In the genomic region with DNA sequence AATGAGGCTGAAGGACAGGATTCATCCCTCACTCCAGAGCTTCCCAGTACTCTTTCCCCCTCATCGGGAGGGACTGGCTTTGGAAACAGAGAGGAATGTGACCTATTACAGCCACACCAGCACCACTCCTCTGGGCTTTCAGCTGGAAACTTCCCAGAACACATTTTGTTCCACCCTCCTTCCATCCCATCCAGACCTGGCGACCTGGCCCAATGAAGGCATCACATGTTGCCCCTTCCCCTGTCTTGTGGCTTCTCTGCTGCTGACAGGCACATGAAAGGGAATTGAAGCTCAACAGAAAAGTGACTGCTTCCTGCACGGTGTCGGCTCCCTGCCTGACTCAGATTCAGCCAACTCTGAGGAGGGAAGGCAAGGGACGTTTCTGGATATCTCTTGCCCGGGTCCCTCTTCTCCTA, we compare ENCODE assay signal across 14 cellular contexts. TPM values are rescaled to one million over a fixed set of nuclear protein-coding genes. Genes with fewer than 3 reads are reported as not detected.
DNase-seq lines count a peak whose midpoint lies in the region; ATAC-seq and TF ChIP-seq lines count a peak whose summit lies in the region.
"Had no signal": no experiment of that assay in that cellular context is flagged by ENCODE, and none has a peak within 500 bp of the region (broad histone marks: within the 10 kb centered on the region; RNA-seq: fewer than 3 reads in every experiment).

No MANE protein-coding gene starts in this region.

- TF ChIP-seq CTCF in breast epithelium (IDR thresholded peaks at IDR 0.05) (no peak), MCF 10A (IDR thresholded peaks at IDR 0.05; ENCODE audit: unreplicated experiment) (no peak), parathyroid adenoma (IDR thresholded peaks at IDR 0.05) (no peak)

- no peaks in the 10 kb centered on the region for H3K79me2 ChIP-seq in parathyroid adenoma

- H3K9me3 ChIP-seq in breast epithelium (no peaks in the 10 kb centered on the region), parathyroid adenoma (ENCODE audit: control insufficient read depth, low read length) (no peaks in the 10 kb centered on the region), aorta (ENCODE audit: control insufficient read depth, low read length) (no peaks in the 10 kb centered on the region)

- H3K4me2 ChIP-seq in parathyroid adenoma (ENCODE audit: low read length): no peak overlapping the region
- H3K4me2 ChIP-seq: PC-9 had no signal

- no peak overlapping the region for H3K9ac ChIP-seq in parathyroid adenoma

- intact Hi-C loops in breast epithelium (cut with DNase I; ENCODE audit: low total_unique reads): no loop called here
- intact Hi-C loops in MCF 10A (cut with micrococcal nuclease): no loop called here
- intact Hi-C loops in left ventricle myocardium superior (cut with micrococcal nuclease): no loop called here
- intact Hi-C loops in aorta (cut with DNase I): no loop called here

- ATAC-seq in left ventricle myocardium superior (peak; percentile 61), aorta (ENCODE audit: low FRiP score) (peak; percentile 59)

- no peak overlapping the region for H3K4me3 Mint-ChIP-seq in MCF 10A (ENCODE audit: unreplicated experiment)
- H3K4me3 Mint-ChIP-seq: T-helper 2 cell treated with Interferon-gamma antibody and Interleukin-4, amounts not matched to agents 5 μg/mL and 100 μg/mL, for 36 hours had no signal

- H2AFZ ChIP-seq in parathyroid adenoma: no peak overlapping the region
- H2AFZ ChIP-seq: PC-9 had no signal

- DNase-seq in breast epithelium (ENCODE audit: low spot score in 2 of 2): peak in 1 of 2 donors; percentile 26
- no peak for DNase-seq in MCF 10A (ENCODE audit: unreplicated experiment)
- peak; percentile 41 for DNase-seq in left ventricle myocardium superior
- DNase-seq in aorta: peak in 1 of 2 donors; percentile 74
- DNase-seq in activated naive CD4-positive, alpha-beta T cell (lab: John Stamatoyannopoulos, UW): no peak
- no peak for DNase-seq in DMS 273 (lab: John Stamatoyannopoulos, UW; ENCODE audit: unreplicated experiment)
- no peak for DNase-seq in GM19240 (ENCODE audit: insufficient read length, low spot score)
- DNase-seq: NCI-H2171, PC-9 had no signal

- peak overlapping the region; percentile 52 to 85 for H3K27ac ChIP-seq in breast epithelium
- H3K27ac ChIP-seq in parathyroid adenoma: peak overlapping the region; percentile 29
- peak overlapping the region; percentile 73 to 97 for H3K27ac ChIP-seq in aorta (ENCODE audit: low read depth in 1 of 2, low read length in 2 of 2)
- H3K27ac ChIP-seq: PC-9 had no signal

- no peak overlapping the region for H3K27ac Mint-ChIP-seq in MCF 10A (ENCODE audit: low read depth, unreplicated experiment)
- H3K27ac Mint-ChIP-seq: IgD-negative memory B cell; T-helper 2 cell treated with Interferon-gamma antibody and Interleukin-4, amounts not matched to agents 5 μg/mL and 100 μg/mL, for 36 hours had no signal

- POLR2A ChIA-PET in MCF 10A (lab: Yijun Ruan, JAX): interaction anchor here (0.7 kb wide), 1 partner anchor 418 kb away, joined by 3 read pairs; no protein-coding TSS in a partner anchor

- H3K27me3 ChIP-seq in breast epithelium (no peaks in the 10 kb centered on the region), parathyroid adenoma (ENCODE audit: control insufficient read depth, insufficient read depth, low read length) (no peaks in the 10 kb centered on the region), aorta (ENCODE audit: control insufficient read depth in 1 of 2, insufficient read depth in 2 of 2, low read length in 1 of 2) (no peaks in the 10 kb centered on the region)

- 1 to 2% methylated on average over 6 of the region's 6 CpGs for WGBS in aorta, 2 donors

- H3K4me1 ChIP-seq in breast epithelium (peaks cover 0 to 6% of the 10 kb centered on the region in 2 donors), parathyroid adenoma (peaks cover 3% of the 10 kb centered on the region), aorta (ENCODE audit: control insufficient read depth in 1 of 2, insufficient read depth in 2 of 2, low read length in 2 of 2) (peaks cover 8 to 24% of the 10 kb centered on the region in 2 donors)

- no peak for TF ChIP-seq POLR2A in breast epithelium (IDR thresholded peaks at IDR 0.05)

- no peaks in the 10 kb centered on the region for H3K9me3 Mint-ChIP-seq in MCF 10A (ENCODE audit: unreplicated experiment)
- H3K9me3 Mint-ChIP-seq: IgD-negative memory B cell; T-helper 2 cell treated with Interferon-gamma antibody and Interleukin-4, amounts not matched to agents 5 μg/mL and 100 μg/mL, for 36 hours had no signal

- CTCF ChIA-PET in MCF 10A (lab: Yijun Ruan, JAX): interaction anchor here (0.6 to 0.7 kb wide), 2 partner anchors 9 to 1150 kb away, joined by 3 to 4 read pairs; no protein-coding TSS in a partner anchor

- no TSS peak for BruUV-seq in MCF 10A (replicated peaks; lab: Mats Ljungman, UMichigan)

- peaks cover 79% of the 10 kb centered on the region for H3K27me3 Mint-ChIP-seq in MCF 10A (ENCODE audit: insufficient read depth, unreplicated experiment)

- H3K4me3 ChIP-seq in breast epithelium (peak overlapping the region in 2 of 3 donors; percentile 2 to 49), parathyroid adenoma (ENCODE audit: low read depth, low read length) (no peak overlapping the region), aorta (ENCODE audit: low read length in 2 of 2) (peak overlapping the region in 1 of 2 donors; percentile 4)
- H3K4me3 ChIP-seq: PC-9 had no signal

- no peaks in the 10 kb centered on the region for H3K36me3 ChIP-seq in breast epithelium
- no peaks in the 10 kb centered on the region for H3K36me3 ChIP-seq in parathyroid adenoma (ENCODE audit: control insufficient read depth, insufficient read depth, low read length)
- peaks cover 0 to 3% of the 10 kb centered on the region in 2 donors for H3K36me3 ChIP-seq in aorta (ENCODE audit: control insufficient read depth in 1 of 2, insufficient read depth in 2 of 2, low read length in 1 of 2)

- no peaks in the 10 kb centered on the region for H3K4me1 Mint-ChIP-seq in MCF 10A (ENCODE audit: insufficient read depth, unreplicated experiment)

- no peaks in the 10 kb centered on the region for H3K36me3 Mint-ChIP-seq in MCF 10A (ENCODE audit: insufficient read depth, unreplicated experiment)

RNA-seq across cellular contexts. Expression of a gene that starts 19.1 kb away (rescaled TPM):
- 10 to 100 TPM; 10.1 to 16.1 (median 13.2) TPM for total RNA-seq in breast epithelium
- total RNA-seq in MCF 10A (2022): 0.07 TPM in 1 of 2 replicates, not detected in the other
- total RNA-seq in left ventricle myocardium superior: 5.2 TPM
- total RNA-seq in aorta: 100 to 1,000 TPM; 189 to 518 TPM
- 100 to 1,000 TPM in 1 of 2 donors, 10 to 100 TPM in 1; 92.3 to 135 TPM for polyA plus RNA-seq in aorta
- total RNA-seq: A172, Daoy had no signal

Comparison
In these comparisons a context has a peak if more than half of its experiments do, and no peak if none do; other contexts are left out.
1. H3K27ac ChIP-seq: peak in every context shown above with its lines; median percentile 85 in aorta; 68 in breast epithelium; 29 in parathyroid adenoma.
2. RNA of a gene that starts 19.1 kb away (total RNA-seq): 189 to 518 TPM in aorta; 10.1 to 16.1 TPM in breast epithelium, 5.2 TPM in left ventricle myocardium superior (single experiment) and 0.07 TPM in MCF 10A; every median in the first group is over 10 times any median in the second.